18 cellular contexts compared by ENCODE assay signal in genomic region chr1:92903765-92904164, GRCh38. TPM values are rescaled to one million over a fixed set of nuclear protein-coding genes. Genes with fewer than 3 reads are reported as not detected.
DNase-seq lines count a peak whose midpoint lies in the region; ATAC-seq and TF ChIP-seq lines count a peak whose summit lies in the region.
"Had no signal": no experiment of that assay in that cellular context is flagged by ENCODE, and none has a peak within 500 bp of the region (broad histone marks: within the 10 kb centered on the region; RNA-seq: fewer than 3 reads in every experiment).

No MANE protein-coding gene starts in this region.

- DNase-seq in activated naive CD8-positive, alpha-beta T cell treated with anti-CD3 and anti-CD28 coated beads, Interleukin-2, amount 50 U/mL, for 24 hours = no peak
- DNase-seq in G401 (ENCODE audit: low spot score) = peak; percentile 76
- peak; percentile 50 for DNase-seq in OCI-LY7 (ENCODE audit: low spot score)
- no peak for DNase-seq in stimulated activated naive B cell treated with anti-CD40 and anti-IgM and Interleukin-4, amounts not matched to agents 10 μg/mL and 1 μg/mL and 100 μg/mL, for 72 hours
- DNase-seq in left lobe of liver (ENCODE audit: low spot score) = no peak
- DNase-seq in nucleus accumbens (lab: John Stamatoyannopoulos, UW) = no peak
- DNase-seq: ACHN; AML-193; CD4-positive, alpha-beta memory T cell; DMS79 treated with DMSO at 0.1 percent for 48 hours; GDM1; NCI-H1048; NCI-H146; NCI-H524 had no signal

- H3K9me3 ChIP-seq in OCI-LY7 (ENCODE audit: low read length) = peaks cover 42% of the 10 kb centered on the region

- BruUV-seq in OCI-LY7 (replicated peaks; lab: Mats Ljungman, UMichigan) = no TSS peak

- peaks cover 33% of the 10 kb centered on the region for H3K4me1 Mint-ChIP-seq in activated naive CD8-positive, alpha-beta T cell (ENCODE audit: low read depth)
- peaks cover 32% of the 10 kb centered on the region for H3K4me1 Mint-ChIP-seq in activated naive CD8-positive, alpha-beta T cell treated with anti-CD3 and anti-CD28 coated beads, Interleukin-2, amount 50 U/mL, for 24 hours
- peaks cover 34 to 79% of the 10 kb centered on the region in 2 donors for H3K4me1 Mint-ChIP-seq in stimulated activated naive B cell treated with anti-CD40 and anti-IgM and Interleukin-4, amounts not matched to agents 10 μg/mL and 1 μg/mL and 100 μg/mL, for 72 hours
- H3K4me1 Mint-ChIP-seq: GM23338 had no signal

- CTCF ChIA-PET in OCI-LY7 (lab: Charles Lee; ENCODE audit: unreplicated experiment) = interaction anchor here (0.9 to 1.1 kb wide), 3 partner anchors 19 to 44 kb away, joined by 3 to 4 read pairs (median 3); no protein-coding TSS in a partner anchor

- H3K27me3 Mint-ChIP-seq in activated naive CD8-positive, alpha-beta T cell = no peaks in the 10 kb centered on the region
- H3K27me3 Mint-ChIP-seq in activated naive CD8-positive, alpha-beta T cell treated with anti-CD3 and anti-CD28 coated beads, Interleukin-2, amount 50 U/mL, for 24 hours = no peaks in the 10 kb centered on the region
- no peaks in the 10 kb centered on the region for H3K27me3 Mint-ChIP-seq in stimulated activated naive B cell treated with anti-CD40 and anti-IgM and Interleukin-4, amounts not matched to agents 10 μg/mL and 1 μg/mL and 100 μg/mL, for 72 hours
- H3K27me3 Mint-ChIP-seq: CD4-positive, alpha-beta memory T cell had no signal

- H3K4me3 ChIP-seq in OCI-LY7 (ENCODE audit: low read depth, low read length, poor library complexity, severe bottlenecking) = peak overlapping the region; percentile 12
- H3K4me3 ChIP-seq: GM23338, K562 had no signal

- TF ChIP-seq CTCF in OCI-LY7 (conservative IDR thresholded peaks at IDR 0.05; ENCODE audit: low read length) = no peak

- in situ Hi-C loops in G401 (cut with HindIII; ENCODE audit: low sequenced_read_pairs) = no loop called here

- no peaks in the 10 kb centered on the region for H3K9me2 ChIP-seq in OCI-LY7 (ENCODE audit: insufficient read depth, low read length)

- H2AFZ ChIP-seq in OCI-LY7 (ENCODE audit: low read length) = no peak overlapping the region
- H2AFZ ChIP-seq: GM23338 had no signal

- intact Hi-C loops in OCI-LY7 (cut with micrococcal nuclease; ENCODE audit: unreplicated experiment) = loop anchor here (2.0 kb wide), 1 partner anchor 57 kb away; the partner anchor contains the start of gene DIPK1A

- peaks cover 46% of the 10 kb centered on the region for H3K4me1 ChIP-seq in OCI-LY7 (ENCODE audit: insufficient read depth, low read length, poor library complexity, severe bottlenecking)

- no peak overlapping the region for H3K4me3 Mint-ChIP-seq in activated naive CD8-positive, alpha-beta T cell
- H3K4me3 Mint-ChIP-seq in activated naive CD8-positive, alpha-beta T cell treated with anti-CD3 and anti-CD28 coated beads, Interleukin-2, amount 50 U/mL, for 24 hours = no peak overlapping the region
- H3K4me3 Mint-ChIP-seq in stimulated activated naive B cell treated with anti-CD40 and anti-IgM and Interleukin-4, amounts not matched to agents 10 μg/mL and 1 μg/mL and 100 μg/mL, for 72 hours = no peak overlapping the region
- H3K4me3 Mint-ChIP-seq: GM23338 had no signal

- ATAC-seq in activated naive CD8-positive, alpha-beta T cell treated with anti-CD3 and anti-CD28 coated beads, Interleukin-2, amount 50 U/mL, for 24 hours = no peak
- ATAC-seq in stimulated activated naive B cell treated with anti-CD40 and anti-IgM and Interleukin-4, amounts not matched to agents 10 μg/mL and 1 μg/mL and 100 μg/mL, for 72 hours (replicated peaks) = peak; percentile 56 to 60
- no peak for ATAC-seq in left lobe of liver
- ATAC-seq: GM23338, Panc1 had no signal

- H3K27ac Mint-ChIP-seq in activated naive CD8-positive, alpha-beta T cell = peak overlapping the region; percentile 51
- H3K27ac Mint-ChIP-seq in activated naive CD8-positive, alpha-beta T cell treated with anti-CD3 and anti-CD28 coated beads, Interleukin-2, amount 50 U/mL, for 24 hours = no peak overlapping the region
- H3K27ac Mint-ChIP-seq in stimulated activated naive B cell treated with anti-CD40 and anti-IgM and Interleukin-4, amounts not matched to agents 10 μg/mL and 1 μg/mL and 100 μg/mL, for 72 hours = no peak overlapping the region
- H3K27ac Mint-ChIP-seq: GM23338 had no signal

- peak overlapping the region; percentile 60 for H3K27ac ChIP-seq in OCI-LY7 (ENCODE audit: low read depth, low read length, poor library complexity, severe bottlenecking)

- peaks cover 24% of the 10 kb centered on the region for H3K36me3 Mint-ChIP-seq in activated naive CD8-positive, alpha-beta T cell
- H3K36me3 Mint-ChIP-seq in activated naive CD8-positive, alpha-beta T cell treated with anti-CD3 and anti-CD28 coated beads, Interleukin-2, amount 50 U/mL, for 24 hours (ENCODE audit: low read depth) = peaks cover 15% of the 10 kb centered on the region
- H3K36me3 Mint-ChIP-seq in stimulated activated naive B cell treated with anti-CD40 and anti-IgM and Interleukin-4, amounts not matched to agents 10 μg/mL and 1 μg/mL and 100 μg/mL, for 72 hours = peaks cover 53 to 74% of the 10 kb centered on the region in 2 donors

- H3K79me2 ChIP-seq in OCI-LY7 (ENCODE audit: insufficient read depth, low read depth, low read length) = peaks cover 82% of the 10 kb centered on the region

- POLR2A ChIA-PET in OCI-LY7 (lab: Charles Lee) = interaction anchor here (0.6 to 5.4 kb wide), 12 partner anchors 10 to 268 kb away, joined by 3 to 54 read pairs (median 6); no protein-coding TSS in a partner anchor

- H4K20me1 ChIP-seq in OCI-LY7 (ENCODE audit: insufficient read depth, low read length) = no peaks in the 10 kb centered on the region

- peak overlapping the region; percentile 53 for H3K4me2 ChIP-seq in OCI-LY7 (ENCODE audit: low read length)
- H3K4me2 ChIP-seq: GM23338 had no signal

- peaks cover 16% of the 10 kb centered on the region for H3K9me3 Mint-ChIP-seq in activated naive CD8-positive, alpha-beta T cell (ENCODE audit: low read depth)
- H3K9me3 Mint-ChIP-seq in activated naive CD8-positive, alpha-beta T cell treated with anti-CD3 and anti-CD28 coated beads, Interleukin-2, amount 50 U/mL, for 24 hours = peaks cover 20% of the 10 kb centered on the region
- H3K9me3 Mint-ChIP-seq in stimulated activated naive B cell treated with anti-CD40 and anti-IgM and Interleukin-4, amounts not matched to agents 10 μg/mL and 1 μg/mL and 100 μg/mL, for 72 hours = peaks cover 8 to 15% of the 10 kb centered on the region in 2 donors

- H3K36me3 ChIP-seq in OCI-LY7 (ENCODE audit: insufficient read depth, low read length) = peaks cover 87% of the 10 kb centered on the region

RNA-seq across cellular contexts. Expression of gene DIPK1A, which starts 57.5 kb away (rescaled TPM):
- total RNA-seq in G401 (2014; rRNA removed; shearing (Covaris generic)) = 3.2 and 4.2 TPM in 2 replicates
- total RNA-seq in OCI-LY7 (2014; rRNA removed; shearing (Covaris generic)) = 13.0 and 13.5 TPM in 2 replicates
- total RNA-seq in OCI-LY7 (2022) (25.4 and 26.2 TPM in 2 replicates), left lobe of liver (10.7 TPM)

Comparison
In these comparisons a context has a peak if more than half of its experiments do, and no peak if none do; other contexts are left out.
1. ATAC-seq: peak in stimulated activated naive B cell treated with anti-CD40 and anti-IgM and Interleukin-4, amounts not matched to agents 10 μg/mL and 1 μg/mL and 100 μg/mL, for 72 hours (2 of 2); none in activated naive CD8-positive, alpha-beta T cell treated with anti-CD3 and anti-CD28 coated beads, Interleukin-2, amount 50 U/mL, for 24 hours (single experiment) and left lobe of liver (single experiment).
2. DNase-seq: peak in G401 (single experiment) and OCI-LY7 (single experiment); none in activated naive CD8-positive, alpha-beta T cell treated with anti-CD3 and anti-CD28 coated beads, Interleukin-2, amount 50 U/mL, for 24 hours (single experiment), stimulated activated naive B cell treated with anti-CD40 and anti-IgM and Interleukin-4, amounts not matched to agents 10 μg/mL and 1 μg/mL and 100 μg/mL, for 72 hours (single experiment), left lobe of liver (single experiment) and nucleus accumbens (0 of 56).